8 cellular contexts compared by ENCODE assay signal in the genomic region with DNA sequence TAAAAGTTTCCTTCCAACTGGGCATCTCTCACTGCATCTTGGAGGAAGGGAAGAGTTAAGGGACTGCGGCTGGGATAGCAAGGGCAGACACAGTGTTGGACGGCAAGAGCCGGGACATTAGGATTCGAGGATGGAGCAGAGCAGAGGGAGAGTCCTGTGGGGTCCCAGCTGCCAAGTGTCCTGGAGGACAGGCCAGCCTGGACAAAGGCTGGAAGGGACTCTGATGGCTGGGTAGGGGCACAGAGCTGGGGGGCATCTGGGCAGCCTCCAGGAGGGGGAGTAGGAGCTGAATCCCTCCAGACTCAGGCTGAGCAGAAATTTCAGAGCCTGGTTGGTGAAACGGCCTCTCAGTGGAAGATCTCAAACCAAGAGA. TPM values are rescaled to one million over a fixed set of nuclear protein-coding genes. Genes with fewer than 3 reads are reported as not detected.
"Had no signal": no experiment of that assay in that cellular context is flagged by ENCODE, and none has a peak within 500 bp of the region (broad histone marks: within the 10 kb centered on the region; RNA-seq: fewer than 3 reads in every experiment).

No MANE protein-coding gene starts in this region.

- DNase-seq: H9, HCEC 1CT, IMR-90 had no signal

- H3K27ac Mint-ChIP-seq: GM23338 had no signal

- H3K27ac ChIP-seq: HL-60 had no signal

- H3K4me3 Mint-ChIP-seq: GM23338, H9 had no signal

- H3K4me1 Mint-ChIP-seq: GM23338, H9 had no signal

- ATAC-seq: GM23338 had no signal

- H3K4me2 ChIP-seq: GM23338 had no signal

- H2AFZ ChIP-seq: GM23338 had no signal

- H3K9me3 Mint-ChIP-seq: GM23338 had no signal

- FAIRE-seq: H1, H54 had no signal

- H3K4me3 ChIP-seq: GM23338 had no signal

RNA-seq across cellular contexts. Expression of a gene that starts 19.2 kb away (rescaled TPM):
- total RNA-seq: GM23338, H1, H9, HT1080, IMR-90 had no signal
- polyA plus RNA-seq: GM23338, H1, IMR-90 had no signal
